In genomic region chr17:28951991-28952975, GRCh38 we compare ENCODE assay signal across 8 cellular contexts. TPM values are rescaled to one million over a fixed set of nuclear protein-coding genes. Genes with fewer than 3 reads are reported as not detected.
DNase-seq lines count a peak whose midpoint lies in the region; ATAC-seq and TF ChIP-seq lines count a peak whose summit lies in the region.

No MANE protein-coding gene starts in this region.

- WGBS in heart right ventricle, 2 donors: 5 to 6% methylated on average over 36 of the region's 36 CpGs

- peak overlapping the region; percentile 40 to 93 (median 74) for H3K4me3 ChIP-seq in heart right ventricle

- no peaks in the 10 kb centered on the region for H3K36me3 Mint-ChIP-seq in type B pancreatic cell

- H3K27me3 Mint-ChIP-seq in type B pancreatic cell: no peaks in the 10 kb centered on the region

- in situ Hi-C loops in GM13977 (cut with MboI; ENCODE audit: low pct_unique_long_range_greater_than_20kb, low sequenced_read_pairs, unreplicated experiment): no loop called here

- peaks cover 0 to 10% (median 0%) of the 10 kb centered on the region in 9 donors for H3K36me3 ChIP-seq in heart right ventricle

- no peak for TF ChIP-seq CTCF in GM13977 (IDR thresholded peaks at IDR 0.05; ENCODE audit: extremely low read depth, insufficient read depth, missing control alignments)
- TF ChIP-seq CTCF in heart right ventricle (IDR thresholded peaks at IDR 0.05): peak in 1 of 9 donors; percentile 8
- no peak for TF ChIP-seq CTCF in type B pancreatic cell (conservative IDR thresholded peaks at IDR 0.05)

- peak; percentile 59 for ATAC-seq in HG02852 (IDR thresholded peaks at IDR 0.05; ENCODE audit: unreplicated experiment)
- ATAC-seq in heart right ventricle: peak; percentile 81 to 92 (median 87)

- H3K4me1 Mint-ChIP-seq in type B pancreatic cell (ENCODE audit: unreplicated experiment): peaks cover 11% of the 10 kb centered on the region

- intact Hi-C loops in heart right ventricle (cut with DNase I): loop anchor here in 5 of 10 donors (2.0 to 10.0 kb wide), 5 partner anchors 223 to 617 kb away; partner anchors contain the start of genes NEK8 (in 5 of the 5), TLCD1 (in 4 of the 5), IFT20 (in 2 of the 5) and TNFAIP1 (in 2 of the 5)

- H3K9me3 ChIP-seq in heart right ventricle: no peaks in the 10 kb centered on the region

- H3K27ac Mint-ChIP-seq in type B pancreatic cell: no peak overlapping the region

- no peaks in the 10 kb centered on the region for H3K9me3 Mint-ChIP-seq in type B pancreatic cell

- H3K4me3 Mint-ChIP-seq in type B pancreatic cell: no peak overlapping the region

- peak overlapping the region; percentile 87 to 99 (median 98) for H3K27ac ChIP-seq in heart right ventricle

- H3K4me1 ChIP-seq in heart right ventricle: peaks cover 8 to 28% (median 25%) of the 10 kb centered on the region in 9 donors

- DNase-seq in GM13977 (ENCODE audit: low spot score) (peak; percentile 94), NCI-H1436 treated with DMSO at 0.1 percent for 48 hours (lab: John Stamatoyannopoulos, UW) (peak; percentile 99), SW480 (ENCODE audit: low spot score) (peak; percentile 99), amniotic epithelial cell (ENCODE audit: low read depth) (peak; percentile 100), heart right ventricle (peak; percentile 92 to 98), pons (ENCODE audit: low spot score) (peak; percentile 100), type B pancreatic cell (ENCODE audit: extremely low spot score, unreplicated experiment) (peak; percentile 91)

- H3K27me3 ChIP-seq in heart right ventricle: no peaks in the 10 kb centered on the region

RNA-seq across cellular contexts. Expression of gene PHF12, which starts 1.0 kb away (rescaled TPM):
- total RNA-seq in heart right ventricle (10 to 100 TPM; 18.4 to 28.0 (median 21.6) TPM), type B pancreatic cell (ENCODE audit: low replicate concordance) (47.8 and 58.0 TPM in 2 replicates)
- 10 to 100 TPM in 1 of 2 donors, 1 to 10 TPM in 1; 7.3 to 11.2 TPM for polyA plus RNA-seq in heart right ventricle

RNA-seq across cellular contexts. Expression of gene DHRS13, which starts 49.4 kb away (rescaled TPM):
- total RNA-seq in heart right ventricle (1 to 10 TPM; 1.1 to 5.6 (median 2.2) TPM), type B pancreatic cell (ENCODE audit: low replicate concordance) (19.3 and 20.4 TPM in 2 replicates)
- 1 to 10 TPM; 5.4 to 5.5 TPM for polyA plus RNA-seq in heart right ventricle

RNA-seq across cellular contexts. Expression of gene SEZ6, which starts 53.5 kb away (rescaled TPM):
- not detected for total RNA-seq in heart right ventricle
- not detected for polyA plus RNA-seq in heart right ventricle
- 6.9 and 11.5 TPM in 2 replicates for total RNA-seq in type B pancreatic cell (ENCODE audit: low replicate concordance)

RNA-seq across cellular contexts. Expression of gene FLOT2, which starts 54.8 kb away (rescaled TPM):
- total RNA-seq in heart right ventricle: 100 to 1,000 TPM in 3 of 10 donors, 10 to 100 TPM in 7; 82.8 to 159 (median 90.7) TPM
- 10 to 100 TPM; 38.3 to 51.6 TPM for polyA plus RNA-seq in heart right ventricle
- total RNA-seq in type B pancreatic cell (ENCODE audit: low replicate concordance): 73.1 and 90.6 TPM in 2 replicates

Comparison
In these comparisons a context has a peak if more than half of its experiments do, and no peak if none do; other contexts are left out.
1. Peak in every context shown above with its lines: DNase-seq, ATAC-seq, H3K4me3 ChIP-seq and H3K27ac ChIP-seq.